Comparison of ENCODE assay signal across 15 cellular contexts in genomic region chr9:24242599-24242998, GRCh38.
DNase-seq lines count a peak whose midpoint lies in the region; ATAC-seq, FAIRE-seq and TF ChIP-seq lines count a peak whose summit lies in the region.
"Had no signal": no experiment of that assay in that cellular context is flagged by ENCODE, and none has a peak within 500 bp of the region (broad histone marks: within the 10 kb centered on the region; RNA-seq: fewer than 3 reads in every experiment).

No MANE protein-coding gene starts in this region.

- H3K4me3 ChIP-seq in HepG2 (replicated peaks in 1 of 3; ENCODE audit: insufficient read depth in 1 of 3, low read depth in 2 of 3, low read length in 3 of 3) = no peak overlapping the region
- H3K4me3 ChIP-seq in right lobe of liver = no peak overlapping the region
- H3K4me3 ChIP-seq: BLaER1, GM12878, HAP-1 had no signal

- WGBS in HepG2 (ENCODE audit: low lambda C conversion rate) = 1% methylated on average over 3 of the region's 3 CpGs
- 36% methylated on average over 3 of the region's 3 CpGs for WGBS in right lobe of liver (ENCODE audit: insufficient coverage, low coverage, low lambda C conversion rate, missing lambda C conversion rate)

- H3K36me3 ChIP-seq in HepG2 (replicated peaks in 1 of 2; ENCODE audit: control insufficient read depth in 1 of 2, insufficient read depth in 2 of 2, low read length in 2 of 2) (no peaks in the 10 kb centered on the region), right lobe of liver (no peaks in the 10 kb centered on the region)
- H3K36me3 ChIP-seq: BLaER1, HAP-1 had no signal

- in situ Hi-C loops in HepG2 (cut with HindIII; ENCODE audit: extremely low pct_ligation_motif_present, low pct_unique_long_range_greater_than_20kb) = no loop called here

- H3K9ac ChIP-seq in HepG2 (ENCODE audit: insufficient read depth, low read depth, low read length) = no peak overlapping the region
- H3K9ac ChIP-seq: BLaER1 had no signal

- no peak for ATAC-seq in HepG2
- no peak for ATAC-seq in right lobe of liver
- ATAC-seq: GM12878 had no signal

- peaks cover 6% of the 10 kb centered on the region for H3K36me3 Mint-ChIP-seq in glutamatergic neuron (ENCODE audit: unreplicated experiment)
- H3K36me3 Mint-ChIP-seq: CD14-positive monocyte; CD4-positive, alpha-beta memory T cell had no signal

- no peak overlapping the region for H2AFZ ChIP-seq in HepG2 (ENCODE audit: low read length)

- no peak for TF ChIP-seq POLR2A in HepG2 (IDR thresholded peaks at IDR 0.05; ENCODE audit: insufficient read depth in 1 of 2, low read depth in 2 of 2, low read length in 2 of 2)
- no peak for TF ChIP-seq POLR2A in right lobe of liver (IDR thresholded peaks at IDR 0.05)

- no peaks in the 10 kb centered on the region for H3K27me3 ChIP-seq in HepG2 (ENCODE audit: control insufficient read depth in 1 of 2, insufficient read depth in 2 of 2, low read length in 2 of 2)
- H3K27me3 ChIP-seq in right lobe of liver = no peaks in the 10 kb centered on the region
- H3K27me3 ChIP-seq: BLaER1 had no signal

- H3K27ac ChIP-seq in HepG2 (ENCODE audit: extremely low read length, insufficient read depth, low read length) = no peak overlapping the region
- H3K27ac ChIP-seq in right lobe of liver = no peak overlapping the region
- H3K27ac ChIP-seq: 22Rv1, BLaER1 had no signal

- FAIRE-seq in HepG2 (lab: Jason Lieb, UNC) = no peak
- FAIRE-seq: GM12878 had no signal

- H3K79me2 ChIP-seq in HepG2 (ENCODE audit: insufficient read depth, low read length) = no peaks in the 10 kb centered on the region

- no TSS peak for BruUV-seq in HepG2 (replicated peaks; lab: Mats Ljungman, UMichigan)

- TF ChIP-seq EP300 in HepG2 (IDR thresholded peaks at IDR 0.05; ENCODE audit: low read depth in 2 of 2, low read length in 2 of 2) (no peak), HepG2 (CRISPR knock-in tag; IDR thresholded peaks at IDR 0.05; ENCODE audit: borderline replicate concordance) (no peak)

- no peak overlapping the region for H3K4me2 ChIP-seq in HepG2 (ENCODE audit: low read depth, low read length)
- H3K4me2 ChIP-seq: BLaER1 had no signal

- CTCF ChIA-PET in HepG2 (lab: Yijun Ruan, JAX; ENCODE audit: low intra/inter-chr PET ratio, low total read pairs) = no interaction called here

- no peak for TF ChIP-seq CTCF in HepG2 (CRISPR knock-in tag; IDR thresholded peaks at IDR 0.05)
- TF ChIP-seq CTCF in right lobe of liver (IDR thresholded peaks at IDR 0.05) = no peak
- TF ChIP-seq CTCF in glutamatergic neuron (IDR thresholded peaks at IDR 0.05; ENCODE audit: partially characterized antibody, unreplicated experiment) = no peak

- H4K20me1 ChIP-seq in HepG2 (ENCODE audit: insufficient read depth, low read length) = no peaks in the 10 kb centered on the region
- H4K20me1 ChIP-seq: BLaER1 had no signal

- peak overlapping the region; percentile 90 for H3K27ac Mint-ChIP-seq in glutamatergic neuron (ENCODE audit: unreplicated experiment)
- H3K27ac Mint-ChIP-seq: CD14-positive monocyte; CD4-positive, alpha-beta memory T cell had no signal

- H3K9me3 Mint-ChIP-seq in glutamatergic neuron (ENCODE audit: unreplicated experiment) = peaks cover 8% of the 10 kb centered on the region

- DNase-seq in HepG2 (ENCODE audit: low spot score) (no peak), right lobe of liver (no peak), NCI-H82 (lab: John Stamatoyannopoulos, UW) (peak; percentile 68), glutamatergic neuron (no peak), OCI-M2 (lab: John Stamatoyannopoulos, UW; ENCODE audit: unreplicated experiment) (no peak), NCI-H526 (lab: John Stamatoyannopoulos, UW) (no peak), NCI-H2029 treated with DMSO at 0.1 percent for 48 hours (lab: John Stamatoyannopoulos, UW) (no peak)
- DNase-seq: CD4-positive, alpha-beta memory T cell; DND-41; EL had no signal

- H3K9me3 ChIP-seq in HepG2 (ENCODE audit: low read length) = peaks cover 78% of the 10 kb centered on the region
- no peaks in the 10 kb centered on the region for H3K9me3 ChIP-seq in right lobe of liver
- H3K9me3 ChIP-seq: HAP-1 had no signal

- no peak for TF ChIP-seq RAD21 in HepG2 (CRISPR knock-in tag; IDR thresholded peaks at IDR 0.05)

- peaks cover 20% of the 10 kb centered on the region for H3K4me1 Mint-ChIP-seq in glutamatergic neuron (ENCODE audit: low read depth, unreplicated experiment)
- H3K4me1 Mint-ChIP-seq: CD14-positive monocyte; CD4-positive, alpha-beta memory T cell had no signal

- H3K27me3 Mint-ChIP-seq in glutamatergic neuron (ENCODE audit: unreplicated experiment) = peaks cover 4% of the 10 kb centered on the region
- H3K27me3 Mint-ChIP-seq: CD4-positive, alpha-beta memory T cell had no signal

- peak overlapping the region; percentile 13 for H3K4me3 Mint-ChIP-seq in glutamatergic neuron (ENCODE audit: unreplicated experiment)
- H3K4me3 Mint-ChIP-seq: CD14-positive monocyte; CD4-positive, alpha-beta memory T cell had no signal

- intact Hi-C loops in HepG2 (cut with micrococcal nuclease; ENCODE audit: unreplicated experiment) (loop anchor here (5.0 kb wide), 1 partner anchor 1770 kb away; no protein-coding TSS in a partner anchor), right lobe of liver (cut with DNase I) (no loop called here)

- H3K4me1 ChIP-seq in HepG2 (ENCODE audit: insufficient read depth, low read length) (no peaks in the 10 kb centered on the region), right lobe of liver (no peaks in the 10 kb centered on the region)
- H3K4me1 ChIP-seq: BLaER1, HAP-1 had no signal

- POLR2A ChIA-PET in HepG2 (lab: Yijun Ruan, JAX) = no interaction called here

TF ChIP-seq in HepG2, 621 proteins besides CTCF, POLR2A, EP300 and RAD21:
- TF ChIP-seq MAFK (conservative IDR thresholded peaks at IDR 0.05 in 1 of 2, IDR thresholded peaks at IDR 0.05 in 1 of 2; ENCODE audit: low read length in 2 of 2) (peak; percentile 84 to 91), ZNF512B (CRISPR knock-in tag; IDR thresholded peaks at IDR 0.05; ENCODE audit: borderline replicate concordance) (no peak), MTF2 (CRISPR knock-in tag; IDR thresholded peaks at IDR 0.05; ENCODE audit: borderline replicate concordance) (no peak), ZNF709 (CRISPR knock-in tag; IDR thresholded peaks at IDR 0.05) (no peak), TFE3 (CRISPR knock-in tag; IDR thresholded peaks at IDR 0.05) (no peak), MAFF (IDR thresholded peaks at IDR 0.05; ENCODE audit: low read depth, low read length) (peak; percentile 80), ZFP90 (CRISPR knock-in tag; IDR thresholded peaks at IDR 0.05; ENCODE audit: borderline replicate concordance) (no peak), ATAD3A (CRISPR knock-in tag; IDR thresholded peaks at IDR 0.05) (no peak), ATF5 (CRISPR knock-in tag; IDR thresholded peaks at IDR 0.05; ENCODE audit: low read depth) (no peak), ZFY (CRISPR knock-in tag; IDR thresholded peaks at IDR 0.05) (no peak)
